ENCODE assay signal across 8 cellular contexts in genomic region chr18:46213295-46213694, GRCh38.
DNase-seq lines count a peak whose midpoint lies in the region; ATAC-seq, FAIRE-seq and TF ChIP-seq lines count a peak whose summit lies in the region.

No MANE protein-coding gene starts in this region.

- H3K36me3 ChIP-seq in mesenchymal stem cell (ENCODE audit: control insufficient read depth in 1 of 2, insufficient read depth in 2 of 2, low read depth in 1 of 2, low read length in 2 of 2) = peaks cover 6 to 29% of the 10 kb centered on the region in 2 experiments

- no TSS peak for BruUV-seq in Calu3 (replicated peaks; lab: Mats Ljungman, UMichigan)

- H3K14ac ChIP-seq in mesenchymal stem cell (ENCODE audit: low read length in 2 of 2) = no peak overlapping the region

- TF ChIP-seq CTCF in Calu3 (IDR thresholded peaks at IDR 0.05; ENCODE audit: unreplicated experiment) (peak; percentile 52), astrocyte of the spinal cord (IDR thresholded peaks at IDR 0.05; ENCODE audit: low read depth, low read length) (peak; percentile 34)

- H3K18ac ChIP-seq in mesenchymal stem cell (ENCODE audit: low read depth in 1 of 2, low read length in 2 of 2) = no peak overlapping the region

- H3K4me3 ChIP-seq in astrocyte of the spinal cord (ENCODE audit: low read depth, low read length) (no peak overlapping the region), mesenchymal stem cell (ENCODE audit: insufficient read depth in 1 of 2, low read depth in 1 of 2, low read length in 2 of 2) (no peak overlapping the region)

- no peaks in the 10 kb centered on the region for H3K9me3 ChIP-seq in mesenchymal stem cell (ENCODE audit: control insufficient read depth, low read length)

- no peak overlapping the region for H2AFZ ChIP-seq in mesenchymal stem cell (ENCODE audit: low read depth, low read length)

- H3K9me3 Mint-ChIP-seq in Calu3 (ENCODE audit: low read depth, unreplicated experiment) = no peaks in the 10 kb centered on the region

- intact Hi-C loops in Calu3 (cut with micrococcal nuclease; ENCODE audit: unreplicated experiment) = loop anchor here (2.0 to 5.0 kb wide), 2 partner anchors 41 to 64 kb away; a partner anchor contains a TSS

- H3K4me1 ChIP-seq in mesenchymal stem cell (ENCODE audit: control insufficient read depth, insufficient read depth, low read depth, low read length) = peaks cover 3% of the 10 kb centered on the region

- H3K4me1 Mint-ChIP-seq in Calu3 (ENCODE audit: low read depth, unreplicated experiment) = peaks cover 17% of the 10 kb centered on the region

- peaks cover 4% of the 10 kb centered on the region for H3K79me1 ChIP-seq in mesenchymal stem cell (replicated peaks; ENCODE audit: low read length, poor library complexity, severe bottlenecking)

- H3K9ac ChIP-seq in mesenchymal stem cell (ENCODE audit: low read length) = no peak overlapping the region

- H3K27ac ChIP-seq in mesenchymal stem cell (ENCODE audit: low read length, poor library complexity, severe bottlenecking) = no peak overlapping the region

- no peak overlapping the region for H2BK5ac ChIP-seq in mesenchymal stem cell (ENCODE audit: low read depth, low read length, poor library complexity, severe bottlenecking)

- no peak overlapping the region for H3K23ac ChIP-seq in mesenchymal stem cell (ENCODE audit: low read length in 2 of 2)

- WGBS in mesenchymal stem cell = 38% methylated on average over 3 of the region's 3 CpGs

- H3K36me3 Mint-ChIP-seq in Calu3 (ENCODE audit: insufficient read depth, unreplicated experiment) = peaks cover 13% of the 10 kb centered on the region

- H3K27me3 Mint-ChIP-seq in Calu3 (ENCODE audit: unreplicated experiment) = no peaks in the 10 kb centered on the region

- ATAC-seq in HG03159 (IDR thresholded peaks at IDR 0.05; ENCODE audit: unreplicated experiment) (no peak), HG03108 (IDR thresholded peaks at IDR 0.05; ENCODE audit: unreplicated experiment) (no peak), HG03139 (IDR thresholded peaks at IDR 0.05; ENCODE audit: unreplicated experiment) (no peak)

- no peak overlapping the region for H3K4me2 ChIP-seq in mesenchymal stem cell (ENCODE audit: low read length, poor library complexity, severe bottlenecking)

- H4K8ac ChIP-seq in mesenchymal stem cell (ENCODE audit: low read length) = no peak overlapping the region

- no peak overlapping the region for H2BK12ac ChIP-seq in mesenchymal stem cell (ENCODE audit: low read length in 2 of 2)

- H3K4ac ChIP-seq in mesenchymal stem cell (ENCODE audit: low read depth in 1 of 2, low read length in 2 of 2) = no peak overlapping the region

- no peak overlapping the region for H4K91ac ChIP-seq in mesenchymal stem cell (ENCODE audit: low read length)

- no peak overlapping the region for H3K4me3 Mint-ChIP-seq in Calu3 (ENCODE audit: low read depth, unreplicated experiment)

- no peaks in the 10 kb centered on the region for H3K27me3 ChIP-seq in mesenchymal stem cell (ENCODE audit: control insufficient read depth in 1 of 2, insufficient read depth in 1 of 2, low read length in 2 of 2)

- FAIRE-seq in HTR-8/SVneo (lab: Jason Lieb, UNC) = no peak

- H2BK120ac ChIP-seq in mesenchymal stem cell (ENCODE audit: low read depth, low read length) = no peak overlapping the region

- H2BK15ac ChIP-seq in mesenchymal stem cell (ENCODE audit: low read depth, poor library complexity, severe bottlenecking) = no peak overlapping the region

- CTCF ChIA-PET in Calu3 (lab: Charles Lee) = interaction anchor here (2.8 kb wide), 1 partner anchor 40 kb away, joined by 12 read pairs; a partner anchor contains a TSS

- DNase-seq in Calu3 (no peak), HTR-8/SVneo (ENCODE audit: insufficient read length, low spot score) (peak; percentile 28), astrocyte of the spinal cord (ENCODE audit: low read depth, low spot score) (no peak), mesenchymal stem cell (peak; percentile 15), ureter (ENCODE audit: low spot score) (no peak)

- no peak overlapping the region for H2AK5ac ChIP-seq in mesenchymal stem cell (ENCODE audit: low read length, severe bottlenecking)

- in situ Hi-C loops in astrocyte of the spinal cord (cut with HindIII; ENCODE audit: low sequenced_read_pairs) = no loop called here

- no peak overlapping the region for H3K27ac Mint-ChIP-seq in Calu3 (ENCODE audit: unreplicated experiment)

Comparison
In these comparisons a context has a peak if more than half of its experiments do, and no peak if none do; other contexts are left out.
1. DNase-seq: peak in HTR-8/SVneo (single experiment) and mesenchymal stem cell (single experiment); none in Calu3 (single experiment), astrocyte of the spinal cord (single experiment) and ureter (single experiment).